8 cellular contexts compared by ENCODE assay signal in genomic region chr1:150567717-150568561, GRCh38. TPM values are rescaled to one million over a fixed set of nuclear protein-coding genes. Genes with fewer than 3 reads are reported as not detected.
DNase-seq lines count a peak whose midpoint lies in the region; ATAC-seq and TF ChIP-seq lines count a peak whose summit lies in the region.

No MANE protein-coding gene starts in this region.

- intact Hi-C loops in breast epithelium (cut with DNase I; ENCODE audit: low total_unique reads), result no loop called here

- H3K27me3 ChIP-seq in SJCRH30 (no peaks in the 10 kb centered on the region), breast epithelium (no peaks in the 10 kb centered on the region)

- in situ Hi-C loops in ACHN (cut with HindIII; ENCODE audit: low pct_ligation_motif_present, low pct_unique_long_range_greater_than_20kb, low sequenced_read_pairs), result no loop called here

- H3K27ac ChIP-seq in SJCRH30 (peak overlapping the region; percentile 92), breast epithelium (peak overlapping the region; percentile 97 to 100)

- TF ChIP-seq CTCF in breast epithelium (IDR thresholded peaks at IDR 0.05), result no peak

- H3K36me3 ChIP-seq in SJCRH30, result peaks cover 6% of the 10 kb centered on the region
- no peaks in the 10 kb centered on the region for H3K36me3 ChIP-seq in breast epithelium

- H3K9me3 ChIP-seq in SJCRH30 (replicated peaks), result no peaks in the 10 kb centered on the region
- no peaks in the 10 kb centered on the region for H3K9me3 ChIP-seq in breast epithelium

- DNase-seq in ACHN (peak; percentile 94), HK-2 (ENCODE audit: unreplicated experiment) (peak; percentile 87), SJCRH30 (peak; percentile 93 to 94), breast epithelium (ENCODE audit: low spot score in 2 of 2) (peak; percentile 93 to 99), iPS-NIHi7 (ENCODE audit: extremely low spot score) (peak; percentile 73), skeletal muscle cell (ENCODE audit: low read depth) (peak; percentile 97), NCI-H187 treated with DMSO at 0.1 percent for 48 hours (lab: John Stamatoyannopoulos, UW) (no peak)

- peaks cover 35% of the 10 kb centered on the region for H3K4me1 ChIP-seq in SJCRH30
- peaks cover 31 to 67% of the 10 kb centered on the region in 2 donors for H3K4me1 ChIP-seq in breast epithelium

- peak; percentile 22 for ATAC-seq in GM18498 (IDR thresholded peaks at IDR 0.05; ENCODE audit: unreplicated experiment)

- TF ChIP-seq POLR2A in breast epithelium (IDR thresholded peaks at IDR 0.05), result no peak

- H3K4me3 ChIP-seq in SJCRH30 (peak overlapping the region; percentile 33), breast epithelium (peak overlapping the region; percentile 31 to 63 (median 50)), skeletal muscle cell (ENCODE audit: low read depth, low read length) (peak overlapping the region; percentile 36)

RNA-seq across cellular contexts. Expression of gene MCL1, which starts 11.5 kb away (rescaled TPM):
- total RNA-seq in SJCRH30 (2014; rRNA removed; shearing (Covaris generic)), result 99.4 and 104 TPM in 2 replicates
- 100 to 1,000 TPM; 257 to 535 (median 333) TPM for total RNA-seq in breast epithelium

RNA-seq across cellular contexts. Expression of gene ADAMTSL4, which starts 18.7 kb away (rescaled TPM):
- total RNA-seq in SJCRH30 (2014; rRNA removed; shearing (Covaris generic)), result not detected in 2 replicates
- 10 to 100 TPM; 11.3 to 31.8 (median 30.2) TPM for total RNA-seq in breast epithelium

RNA-seq across cellular contexts. Expression of gene FALEC, which starts 52.4 kb away (rescaled TPM):
- 0.28 TPM in 1 of 2 replicates, not detected in the other for total RNA-seq in SJCRH30 (2014; rRNA removed; shearing (Covaris generic))
- total RNA-seq in breast epithelium, result 1 to 10 TPM in 1 of 3 donors, not detected in 2; 2.2 TPM

Comparison
In these comparisons a context has a peak if more than half of its experiments do, and no peak if none do; other contexts are left out.
1. RNA of gene ADAMTSL4, which starts 18.7 kb away (total RNA-seq): 11.3 to 31.8 TPM in breast epithelium; not detected in SJCRH30; every median in the first group is over 10 times any median in the second.
2. Peak in every context shown above with its lines, with median percentiles within 50 percentile points of each other: H3K4me3 ChIP-seq.